ENCODE assay signal across 1 cellular context in genomic region chr9:219036-219435, GRCh38. TPM values are rescaled to one million over a fixed set of nuclear protein-coding genes. Genes with fewer than 3 reads are reported as not detected.
"Had no signal": no experiment of that assay in that cellular context is flagged by ENCODE, and none has a peak within 500 bp of the region (broad histone marks: within the 10 kb centered on the region; RNA-seq: fewer than 3 reads in every experiment).

No MANE protein-coding gene starts in this region.

RNA-seq across cellular contexts. Expression of gene DOCK8, which starts 4.4 kb away (rescaled TPM):
- polyA plus RNA-seq: fibroblast of lung had no signal
